In genomic region chr22:50314081-50314454, GRCh38 we compare ENCODE assay signal across 11 cellular contexts. TPM values are rescaled to one million over a fixed set of nuclear protein-coding genes. Genes with fewer than 3 reads are reported as not detected.
A peak's percentile ranks its signal among the peaks of the same experiment; 100 is the strongest.
DNase-seq lines count a peak whose midpoint lies in the region; ATAC-seq and TF ChIP-seq lines count a peak whose summit lies in the region.
"Had no signal": no experiment of that assay in that cellular context is flagged by ENCODE, and none has a peak within 500 bp of the region (broad histone marks: within the 10 kb centered on the region; RNA-seq: fewer than 3 reads in every experiment).

No MANE protein-coding gene starts in this region.

- peak overlapping the region; percentile 33 for H3K4me2 ChIP-seq in HCT116 (ENCODE audit: low read length)

- H3K79me2 ChIP-seq in HCT116 (ENCODE audit: insufficient read depth, low read length), result no peaks in the 10 kb centered on the region

- RAD21 ChIA-PET in HCT116 (lab: Charles Lee; ENCODE audit: low non-redundant PET in 1 of 2, low total read pairs in 2 of 2, uncharacterized antibody in 2 of 2, unreplicated experiment in 2 of 2), result no interaction called here

- H3K27ac Mint-ChIP-seq in CD4-positive, alpha-beta T cell, result peak overlapping the region; percentile 73
- H3K27ac Mint-ChIP-seq in activated T-helper 1 cell treated with anti-CD3 and anti-CD28 coated beads, Interleukin-12 subunit alpha, Interleukin-12 subunit beta, Interleukin-2, Interleukin-4 antibody, amounts not matched to agents 30 ng/mL and 10 ng/mL and 1 ng/mL, durations not matched to agents 14 hours and 24 hours and 36 hours, result peak overlapping the region; percentile 86
- H3K27ac Mint-ChIP-seq in naive thymus-derived CD4-positive, alpha-beta T cell, result peak overlapping the region; percentile 74 to 97 (median 88)

- peak overlapping the region; percentile 82 for H3K4me3 Mint-ChIP-seq in CD4-positive, alpha-beta T cell
- H3K4me3 Mint-ChIP-seq in activated T-helper 1 cell treated with anti-CD3 and anti-CD28 coated beads, Interleukin-12 subunit alpha, Interleukin-12 subunit beta, Interleukin-2, Interleukin-4 antibody, amounts not matched to agents 30 ng/mL and 10 ng/mL and 1 ng/mL, durations not matched to agents 14 hours and 24 hours and 36 hours, result peak overlapping the region; percentile 75
- peak overlapping the region; percentile 76 to 92 (median 87) for H3K4me3 Mint-ChIP-seq in naive thymus-derived CD4-positive, alpha-beta T cell

- no peak for TF ChIP-seq RAD21 in HCT116 (IDR thresholded peaks at IDR 0.05; ENCODE audit: low read depth)

- H3K4me1 Mint-ChIP-seq in CD4-positive, alpha-beta T cell (ENCODE audit: low read depth), result peaks cover 16% of the 10 kb centered on the region
- H3K4me1 Mint-ChIP-seq in activated T-helper 1 cell treated with anti-CD3 and anti-CD28 coated beads, Interleukin-12 subunit alpha, Interleukin-12 subunit beta, Interleukin-2, Interleukin-4 antibody, amounts not matched to agents 30 ng/mL and 10 ng/mL and 1 ng/mL, durations not matched to agents 14 hours and 24 hours and 36 hours (ENCODE audit: low read depth), result peaks cover 8% of the 10 kb centered on the region
- H3K4me1 Mint-ChIP-seq in naive thymus-derived CD4-positive, alpha-beta T cell, result peaks cover 9 to 18% (median 12%) of the 10 kb centered on the region in 7 donors

- H3K9me3 ChIP-seq in CD4-positive, alpha-beta T cell (ENCODE audit: control insufficient read depth, low read length), result no peaks in the 10 kb centered on the region
- no peaks in the 10 kb centered on the region for H3K9me3 ChIP-seq in HCT116 (ENCODE audit: control insufficient read depth in 1 of 2, insufficient read depth in 1 of 2, low read depth in 1 of 2, low read length in 2 of 2)
- no peaks in the 10 kb centered on the region for H3K9me3 ChIP-seq in naive thymus-derived CD4-positive, alpha-beta T cell (ENCODE audit: control insufficient read depth in 2 of 3, low read length in 3 of 3)

- ATAC-seq in CD4-positive, alpha-beta T cell (ENCODE audit: poor library complexity), result no peak
- peak; percentile 13; the same call in 1 of the 2 replicates for ATAC-seq in HCT116
- ATAC-seq in naive thymus-derived CD4-positive, alpha-beta T cell, result no peak

- peak overlapping the region; percentile 57 for H3K27ac ChIP-seq in CD4-positive, alpha-beta T cell (ENCODE audit: low read depth, low read length)
- H3K27ac ChIP-seq in HCT116 (ENCODE audit: low read depth, low read length), result no peak overlapping the region; the same call in 1 of the 2 replicates
- peak overlapping the region; percentile 64 for H3K27ac ChIP-seq in naive thymus-derived CD4-positive, alpha-beta T cell (ENCODE audit: low read depth, low read length)
- H3K27ac ChIP-seq: cardiac muscle cell had no signal

- peaks cover 0 to 17% of the 10 kb centered on the region in 2 experiments; a peak in 2 of 4 replicates for H3K4me1 ChIP-seq in HCT116 (ENCODE audit: control insufficient read depth in 1 of 2, insufficient read depth in 2 of 2, low read length in 2 of 2)
- H3K4me1 ChIP-seq in naive thymus-derived CD4-positive, alpha-beta T cell (ENCODE audit: control insufficient read depth in 2 of 2, insufficient read depth in 2 of 2, low read length in 2 of 2), result peaks cover 14 to 17% of the 10 kb centered on the region in 2 donors

- H3K36me3 ChIP-seq in HCT116 (ENCODE audit: control insufficient read depth in 1 of 2, insufficient read depth in 2 of 2, low read length in 2 of 2), result no peaks in the 10 kb centered on the region
- H3K36me3 ChIP-seq in naive thymus-derived CD4-positive, alpha-beta T cell (ENCODE audit: control insufficient read depth in 2 of 3, insufficient read depth in 3 of 3, low read length in 3 of 3), result no peaks in the 10 kb centered on the region
- H3K36me3 ChIP-seq: cardiac muscle cell had no signal

- no peaks in the 10 kb centered on the region for H3K36me3 Mint-ChIP-seq in CD4-positive, alpha-beta T cell (ENCODE audit: low read depth)
- no peaks in the 10 kb centered on the region for H3K36me3 Mint-ChIP-seq in activated T-helper 1 cell treated with anti-CD3 and anti-CD28 coated beads, Interleukin-12 subunit alpha, Interleukin-12 subunit beta, Interleukin-2, Interleukin-4 antibody, amounts not matched to agents 30 ng/mL and 10 ng/mL and 1 ng/mL, durations not matched to agents 14 hours and 24 hours and 36 hours (ENCODE audit: low read depth)
- no peaks in the 10 kb centered on the region for H3K36me3 Mint-ChIP-seq in naive thymus-derived CD4-positive, alpha-beta T cell

- no peak for TF ChIP-seq POLR2A in HCT116 (IDR thresholded peaks at IDR 0.05; ENCODE audit: borderline replicate concordance, extremely low read depth, insufficient read depth, insufficient read length)

- no peaks in the 10 kb centered on the region for H3K27me3 Mint-ChIP-seq in CD4-positive, alpha-beta T cell
- peaks cover 5% of the 10 kb centered on the region for H3K27me3 Mint-ChIP-seq in activated T-helper 1 cell treated with anti-CD3 and anti-CD28 coated beads, Interleukin-12 subunit alpha, Interleukin-12 subunit beta, Interleukin-2, Interleukin-4 antibody, amounts not matched to agents 30 ng/mL and 10 ng/mL and 1 ng/mL, durations not matched to agents 14 hours and 24 hours and 36 hours (ENCODE audit: insufficient read depth)
- H3K27me3 Mint-ChIP-seq in naive thymus-derived CD4-positive, alpha-beta T cell, result no peaks in the 10 kb centered on the region

- no peaks in the 10 kb centered on the region for H3K27me3 ChIP-seq in CD4-positive, alpha-beta T cell (ENCODE audit: control insufficient read depth, insufficient read depth, low read length)
- H3K27me3 ChIP-seq in HCT116 (ENCODE audit: insufficient read depth, low read length), result no peaks in the 10 kb centered on the region
- H3K27me3 ChIP-seq in naive thymus-derived CD4-positive, alpha-beta T cell (ENCODE audit: control insufficient read depth in 2 of 2, insufficient read depth in 2 of 2, low read length in 2 of 2), result no peaks in the 10 kb centered on the region
- H3K27me3 ChIP-seq: cardiac muscle cell had no signal

- no peaks in the 10 kb centered on the region for H3K9me2 ChIP-seq in HCT116 (ENCODE audit: insufficient read depth)

- DNase-seq in CD4-positive, alpha-beta T cell, result no peak
- DNase-seq in HCT116 (ENCODE audit: low read depth, low spot score) (no peak), NCI-H2029 (lab: John Stamatoyannopoulos, UW) (no peak), NCI-H2107 (lab: John Stamatoyannopoulos, UW) (no peak), cerebellar nuclear complex (lab: John Stamatoyannopoulos, UW) (no peak), NK-92 (lab: John Stamatoyannopoulos, UW; ENCODE audit: unreplicated experiment) (no peak)
- no peak for DNase-seq in activated T-helper 1 cell treated with anti-CD3 and anti-CD28 coated beads, Interleukin-12 subunit alpha, Interleukin-12 subunit beta, Interleukin-2, Interleukin-4 antibody, amounts not matched to agents 30 ng/mL and 10 ng/mL and 1 ng/mL, durations not matched to agents 14 hours and 24 hours and 36 hours (ENCODE audit: low spot score)
- DNase-seq in naive thymus-derived CD4-positive, alpha-beta T cell, result no peak
- DNase-seq: foreskin fibroblast, retina had no signal

- TF ChIP-seq CTCF in CD4-positive, alpha-beta T cell (IDR thresholded peaks at IDR 0.05), result no peak
- no peak for TF ChIP-seq CTCF in HCT116 (IDR thresholded peaks at IDR 0.05 in 2 of 3, conservative IDR thresholded peaks at IDR 0.05 in 1 of 3; ENCODE audit: borderline replicate concordance in 1 of 3, insufficient read depth in 1 of 3, low read depth in 2 of 3, low read length in 2 of 3)

- no peaks in the 10 kb centered on the region for H3K9me3 Mint-ChIP-seq in CD4-positive, alpha-beta T cell
- no peaks in the 10 kb centered on the region for H3K9me3 Mint-ChIP-seq in activated T-helper 1 cell treated with anti-CD3 and anti-CD28 coated beads, Interleukin-12 subunit alpha, Interleukin-12 subunit beta, Interleukin-2, Interleukin-4 antibody, amounts not matched to agents 30 ng/mL and 10 ng/mL and 1 ng/mL, durations not matched to agents 14 hours and 24 hours and 36 hours
- H3K9me3 Mint-ChIP-seq in naive thymus-derived CD4-positive, alpha-beta T cell, result no peaks in the 10 kb centered on the region

- CTCF ChIA-PET in CD4-positive, alpha-beta T cell (lab: Charles Lee), result interaction anchor here (1.1 kb wide), 1 partner anchor 38 kb away, joined by 3 read pairs; no protein-coding TSS in a partner anchor
- CTCF ChIA-PET in HCT116 (lab: Charles Lee), result no interaction called here
- CTCF ChIA-PET in naive thymus-derived CD4-positive, alpha-beta T cell (lab: Charles Lee), result interaction anchor here (1.2 kb wide), 1 partner anchor 13 kb away, joined by 4 read pairs; the partner anchor contains the start of gene DENND6B

- intact Hi-C loops in CD4-positive, alpha-beta T cell (cut with DNase I, micrococcal nuclease), result no loop called here
- intact Hi-C loops in HCT116 (cut with micrococcal nuclease), result no loop called here
- intact Hi-C loops in activated T-helper 1 cell treated with anti-CD3 and anti-CD28 coated beads, Interleukin-12 subunit alpha, Interleukin-12 subunit beta, Interleukin-2, Interleukin-4 antibody, amounts not matched to agents 30 ng/mL and 10 ng/mL and 1 ng/mL, durations not matched to agents 14 hours and 24 hours and 36 hours (cut with micrococcal nuclease), result loop anchor here (1.0 kb wide), 1 partner anchor 161 kb away; the partner anchor contains the start of gene SBF1
- intact Hi-C loops in naive thymus-derived CD4-positive, alpha-beta T cell (cut with micrococcal nuclease), result loop anchor here (1.0 to 5.0 kb wide), 5 partner anchors 13 to 62 kb away; partner anchors contain the start of genes DENND6B (in 1 of the 2), HDAC10 (in 1 of the 2), MAPK11 (in 1 of the 2) and PPP6R2 (in 1 of the 2)

- no peaks in the 10 kb centered on the region for H4K20me1 ChIP-seq in HCT116 (ENCODE audit: insufficient read depth)

- no peak overlapping the region for H3K4me3 ChIP-seq in HCT116 (replicated peaks in 1 of 2; ENCODE audit: low read depth in 1 of 2, low read length in 2 of 2)
- peak overlapping the region; percentile 53 for H3K4me3 ChIP-seq in naive thymus-derived CD4-positive, alpha-beta T cell (ENCODE audit: low read length)
- H3K4me3 ChIP-seq: cardiac muscle cell had no signal

- BruUV-seq in HCT116 (replicated peaks; lab: Mats Ljungman, UMichigan), result no TSS peak

- POLR2A ChIA-PET in CD4-positive, alpha-beta T cell (lab: Charles Lee), result interaction anchor here (0.8 kb wide), 1 partner anchor 268 kb away, joined by 3 read pairs; the partner anchor contains the start of gene CHKB
- POLR2A ChIA-PET in HCT116 (lab: Charles Lee), result no interaction called here
- POLR2A ChIA-PET in naive thymus-derived CD4-positive, alpha-beta T cell (lab: Charles Lee), result interaction anchor here (1.0 to 1.3 kb wide), 2 partner anchors 11 to 63 kb away, joined by 3 to 9 read pairs; partner anchors contain the start of gene HDAC10

- no peak overlapping the region for H2AFZ ChIP-seq in HCT116 (ENCODE audit: low read depth, low read length, poor library complexity, severe bottlenecking)

- H3K9ac ChIP-seq in HCT116 (ENCODE audit: low read length), result no peak overlapping the region

RNA-seq across cellular contexts. Expression of gene PLXNB2, which starts 6.6 kb away (rescaled TPM):
- total RNA-seq in CD4-positive, alpha-beta T cell, result 1 to 10 TPM; 2.8 to 3.9 TPM
- 236 TPM for total RNA-seq in HCT116 (2021; ENCODE audit: unreplicated experiment)
- 192 and 208 TPM in 2 replicates for polyA plus RNA-seq in HCT116 (2012)
- total RNA-seq in activated T-helper 1 cell treated with anti-CD3 and anti-CD28 coated beads, Interleukin-12 subunit alpha, Interleukin-12 subunit beta, Interleukin-2, Interleukin-4 antibody, amounts not matched to agents 30 ng/mL and 10 ng/mL and 1 ng/mL, durations not matched to agents 14 hours and 24 hours and 36 hours, result 8.9 and 10.2 TPM in 2 replicates
- 100 to 1,000 TPM in 1 of 5 experiments, 10 to 100 TPM in 2, 1 to 10 TPM in 2; 2.9 to 138 (median 12.6) TPM for total RNA-seq in naive thymus-derived CD4-positive, alpha-beta T cell
- under 1 TPM; 0.05 to 0.32 TPM for polyA plus RNA-seq in naive thymus-derived CD4-positive, alpha-beta T cell

RNA-seq across cellular contexts. Expression of gene DENND6B, which starts 12.7 kb away (rescaled TPM):
- total RNA-seq in CD4-positive, alpha-beta T cell, result 1 to 10 TPM; 1.8 to 1.9 TPM
- 11.0 TPM for total RNA-seq in HCT116 (2021; ENCODE audit: unreplicated experiment)
- 7.8 and 9.1 TPM in 2 replicates for polyA plus RNA-seq in HCT116 (2012)
- total RNA-seq in activated T-helper 1 cell treated with anti-CD3 and anti-CD28 coated beads, Interleukin-12 subunit alpha, Interleukin-12 subunit beta, Interleukin-2, Interleukin-4 antibody, amounts not matched to agents 30 ng/mL and 10 ng/mL and 1 ng/mL, durations not matched to agents 14 hours and 24 hours and 36 hours, result 1.7 and 2.2 TPM in 2 replicates
- 1 to 10 TPM; 2.1 to 4.0 (median 2.8) TPM for total RNA-seq in naive thymus-derived CD4-positive, alpha-beta T cell
- under 1 TPM; 0.19 to 0.61 TPM for polyA plus RNA-seq in naive thymus-derived CD4-positive, alpha-beta T cell

RNA-seq across cellular contexts. Expression of gene PPP6R2, which starts 29.1 kb away (rescaled TPM):
- 10 to 100 TPM; 47.1 to 48.0 TPM for total RNA-seq in CD4-positive, alpha-beta T cell
- 61.3 TPM for total RNA-seq in HCT116 (2021; ENCODE audit: unreplicated experiment)
- polyA plus RNA-seq in HCT116 (2012), result 52.7 and 53.5 TPM in 2 replicates
- 46.0 and 48.5 TPM in 2 replicates for total RNA-seq in activated T-helper 1 cell treated with anti-CD3 and anti-CD28 coated beads, Interleukin-12 subunit alpha, Interleukin-12 subunit beta, Interleukin-2, Interleukin-4 antibody, amounts not matched to agents 30 ng/mL and 10 ng/mL and 1 ng/mL, durations not matched to agents 14 hours and 24 hours and 36 hours
- 10 to 100 TPM; 57.8 to 88.1 (median 78.1) TPM for total RNA-seq in naive thymus-derived CD4-positive, alpha-beta T cell
- 10 to 100 TPM; 17.0 to 38.8 TPM for polyA plus RNA-seq in naive thymus-derived CD4-positive, alpha-beta T cell

RNA-seq across cellular contexts. Expression of gene MAPK11, which starts 43.9 kb away (rescaled TPM):
- 1 to 10 TPM; 4.2 to 4.9 TPM for total RNA-seq in CD4-positive, alpha-beta T cell
- total RNA-seq in HCT116 (2021; ENCODE audit: unreplicated experiment), result 19.3 TPM
- polyA plus RNA-seq in HCT116 (2012), result 15.7 and 17.2 TPM in 2 replicates
- total RNA-seq in activated T-helper 1 cell treated with anti-CD3 and anti-CD28 coated beads, Interleukin-12 subunit alpha, Interleukin-12 subunit beta, Interleukin-2, Interleukin-4 antibody, amounts not matched to agents 30 ng/mL and 10 ng/mL and 1 ng/mL, durations not matched to agents 14 hours and 24 hours and 36 hours, result 24.6 and 28.9 TPM in 2 replicates
- total RNA-seq in naive thymus-derived CD4-positive, alpha-beta T cell, result 10 to 100 TPM in 1 of 5 experiments, 1 to 10 TPM in 4; 1.3 to 22.9 (median 4.5) TPM
- under 1 TPM; 0.13 to 0.19 TPM for polyA plus RNA-seq in naive thymus-derived CD4-positive, alpha-beta T cell

RNA-seq across cellular contexts. Expression of gene MAPK12, which starts 52.6 kb away (rescaled TPM):
- 1 to 10 TPM; 1.2 to 1.3 TPM for total RNA-seq in CD4-positive, alpha-beta T cell
- total RNA-seq in HCT116 (2021; ENCODE audit: unreplicated experiment), result 86.7 TPM
- polyA plus RNA-seq in HCT116 (2012), result 61.5 and 61.8 TPM in 2 replicates
- 15.1 and 19.0 TPM in 2 replicates for total RNA-seq in activated T-helper 1 cell treated with anti-CD3 and anti-CD28 coated beads, Interleukin-12 subunit alpha, Interleukin-12 subunit beta, Interleukin-2, Interleukin-4 antibody, amounts not matched to agents 30 ng/mL and 10 ng/mL and 1 ng/mL, durations not matched to agents 14 hours and 24 hours and 36 hours
- total RNA-seq in naive thymus-derived CD4-positive, alpha-beta T cell, result 1 to 10 TPM; 1.7 to 6.2 (median 2.3) TPM
- under 1 TPM in 1 of 2 donors, not detected in 1; 0.07 TPM for polyA plus RNA-seq in naive thymus-derived CD4-positive, alpha-beta T cell

Comparison
In these comparisons a context has a peak if more than half of its experiments do, and no peak if none do; other contexts are left out.
1. intact Hi-C loops: an anchor here in activated T-helper 1 cell treated with anti-CD3 and anti-CD28 coated beads, Interleukin-12 subunit alpha, Interleukin-12 subunit beta, Interleukin-2, Interleukin-4 antibody, amounts not matched to agents 30 ng/mL and 10 ng/mL and 1 ng/mL, durations not matched to agents 14 hours and 24 hours and 36 hours (1.0 kb wide) and naive thymus-derived CD4-positive, alpha-beta T cell (1.0 to 5.0 kb wide); none called in CD4-positive, alpha-beta T cell and HCT116.